Comparison of ENCODE assay signal across 8 cellular contexts in genomic region chr3:194270627-194271458, GRCh38.
DNase-seq lines count a peak whose midpoint lies in the region; ATAC-seq and TF ChIP-seq lines count a peak whose summit lies in the region.

No MANE protein-coding gene starts in this region.

- H3K9me3 ChIP-seq in MG63, result no peaks in the 10 kb centered on the region
- H3K9me3 ChIP-seq in duodenal mucosa (ENCODE audit: control insufficient read depth in 1 of 2, low read length in 2 of 2), result no peaks in the 10 kb centered on the region
- H3K9me3 ChIP-seq in lung (ENCODE audit: control insufficient read depth in 2 of 2, insufficient read depth in 1 of 2, low read length in 1 of 2), result no peaks in the 10 kb centered on the region

- H3K9ac ChIP-seq in duodenal mucosa (ENCODE audit: low read depth in 1 of 2, low read length in 2 of 2), result no peak overlapping the region

- H3K4me3 ChIP-seq in MG63, result no peak overlapping the region
- H3K4me3 ChIP-seq in duodenal mucosa (ENCODE audit: low read depth in 1 of 2, low read length in 2 of 2), result no peak overlapping the region
- no peak overlapping the region for H3K4me3 ChIP-seq in lung

- H3K27ac ChIP-seq in duodenal mucosa (ENCODE audit: low read depth, low read length) (peak overlapping the region; percentile 44), lung (ENCODE audit: low read depth in 1 of 2, low read length in 1 of 2) (peak overlapping the region; percentile 81 to 87), temporal lobe (ENCODE audit: low read depth, low read length) (peak overlapping the region; percentile 91)

- no peak for TF ChIP-seq CTCF in lung (IDR thresholded peaks at IDR 0.05; ENCODE audit: control extremely low read depth, extremely low read depth)

- ATAC-seq in lung (ENCODE audit: insufficient read depth, low FRiP score) (peak; percentile 29), GM19395 (IDR thresholded peaks at IDR 0.05; ENCODE audit: unreplicated experiment) (no peak)

- peaks cover 11 to 29% of the 10 kb centered on the region in 2 donors for H3K4me1 ChIP-seq in duodenal mucosa (ENCODE audit: control insufficient read depth in 1 of 2, insufficient read depth in 2 of 2, low read length in 2 of 2)
- H3K4me1 ChIP-seq in lung (ENCODE audit: control insufficient read depth in 2 of 2, insufficient read depth in 2 of 2, low read length in 2 of 2), result peaks cover 0 to 28% of the 10 kb centered on the region in 2 donors

- WGBS in lung, 2 donors, result 50 to 62% methylated on average over 18 of the region's 18 CpGs

- DNase-seq in MG63 (peak; percentile 80), lung (ENCODE audit: low spot score) (peak; percentile 61), cerebellar nuclear complex (lab: John Stamatoyannopoulos, UW) (no peak), SIG-M5 (lab: John Stamatoyannopoulos, UW) (no peak), RKO (ENCODE audit: low spot score) (no peak)

- H3K36me3 ChIP-seq in MG63, result no peaks in the 10 kb centered on the region
- no peaks in the 10 kb centered on the region for H3K36me3 ChIP-seq in duodenal mucosa (ENCODE audit: control insufficient read depth in 1 of 2, insufficient read depth in 2 of 2, low read length in 2 of 2)
- H3K36me3 ChIP-seq in lung (ENCODE audit: control insufficient read depth in 2 of 2, insufficient read depth in 2 of 2, low read length in 2 of 2), result no peaks in the 10 kb centered on the region

- H3K27me3 ChIP-seq in MG63, result no peaks in the 10 kb centered on the region
- H3K27me3 ChIP-seq in duodenal mucosa (ENCODE audit: control insufficient read depth in 1 of 2, insufficient read depth in 2 of 2, low read length in 2 of 2), result no peaks in the 10 kb centered on the region
- no peaks in the 10 kb centered on the region for H3K27me3 ChIP-seq in lung (ENCODE audit: control insufficient read depth, insufficient read depth)

Comparison
In these comparisons a context has a peak if more than half of its experiments do, and no peak if none do; other contexts are left out.
1. DNase-seq: peak in MG63 (single experiment) and lung (single experiment); none in cerebellar nuclear complex (0 of 2), SIG-M5 (single experiment) and RKO (single experiment).
2. Peak in every context shown above with its lines, with median percentiles within 50 percentile points of each other: H3K27ac ChIP-seq.